ENCODE assay signal across 1 cellular context in genomic region chr16:13852827-13853226, GRCh38.
TF ChIP-seq lines count a peak whose summit lies in the region.

No MANE protein-coding gene starts in this region.

TF ChIP-seq in K562, 482 proteins besides CTCF, POLR2A, EP300 and RAD21:
- TF ChIP-seq ZFP91 (CRISPR knock-in tag; IDR thresholded peaks at IDR 0.05) (no peak), ETS1 (conservative IDR thresholded peaks at IDR 0.05; ENCODE audit: control insufficient read depth, low read depth, low read length) (no peak), SAFB2 (IDR thresholded peaks at IDR 0.05; ENCODE audit: borderline replicate concordance, low read depth, low read length, severe bottlenecking) (no peak), ZMIZ1 (IDR thresholded peaks at IDR 0.05; ENCODE audit: low read depth in 2 of 2, low read length in 2 of 2) (no peak), HNRNPH1 (optimal IDR thresholded peaks at IDR 0.05; ENCODE audit: low read depth, low read length) (no peak), FOXA1 (IDR thresholded peaks at IDR 0.05; ENCODE audit: borderline replicate concordance) (no peak), ZFP30 (CRISPR knock-in tag; IDR thresholded peaks at IDR 0.05; ENCODE audit: borderline replicate concordance) (no peak), CXXC5 (CRISPR knock-in tag; IDR thresholded peaks at IDR 0.05) (no peak), MAFG (tag; conservative IDR thresholded peaks at IDR 0.05) (peak; percentile 54), ZFP1 (CRISPR knock-in tag; IDR thresholded peaks at IDR 0.05) (no peak), BHLHE40 (IDR thresholded peaks at IDR 0.05; ENCODE audit: low read length) (no peak), XRCC5 (IDR thresholded peaks at IDR 0.05; ENCODE audit: low read depth, low read length) (no peak), BMI1 (IDR thresholded peaks at IDR 0.05; ENCODE audit: low read length) (no peak), FOXK1 (CRISPR knock-in tag; IDR thresholded peaks at IDR 0.05; ENCODE audit: borderline replicate concordance) (no peak), CHD1 (IDR thresholded peaks at IDR 0.05; ENCODE audit: low read length) (no peak), KLF13 (tag; IDR thresholded peaks at IDR 0.05; ENCODE audit: borderline replicate concordance, low read depth) (no peak), NFE2 (IDR thresholded peaks at IDR 0.05; ENCODE audit: low read depth) (no peak), GABPB1 (CRISPR knock-in tag; IDR thresholded peaks at IDR 0.05) (no peak), CREB1 (IDR thresholded peaks at IDR 0.05) (no peak), CREB1 (CRISPR knock-in tag; IDR thresholded peaks at IDR 0.05) (no peak), MCM3 (IDR thresholded peaks at IDR 0.05) (no peak), SRSF1 (IDR thresholded peaks at IDR 0.05; ENCODE audit: low read depth, low read length) (no peak), ZNF316 (IDR thresholded peaks at IDR 0.05) (peak; percentile 79), NELFE (IDR thresholded peaks at IDR 0.05; ENCODE audit: insufficient read depth, insufficient read length) (no peak), FOXJ3 (CRISPR knock-in tag; IDR thresholded peaks at IDR 0.05) (no peak), MAFF (IDR thresholded peaks at IDR 0.05; ENCODE audit: low read length) (peak; percentile 45), C11orf30 (IDR thresholded peaks at IDR 0.05; ENCODE audit: low read depth) (peak; percentile 48; the same call in 1 of the 2 replicates), POLR2AphosphoS2 (IDR thresholded peaks at IDR 0.05; ENCODE audit: low read length) (no peak), TCFL5 (CRISPR knock-in tag; conservative IDR thresholded peaks at IDR 0.05) (no peak), SRSF3 (IDR thresholded peaks at IDR 0.05; ENCODE audit: insufficient read depth, low read length) (no peak), PHF21A (IDR thresholded peaks at IDR 0.05; ENCODE audit: borderline replicate concordance, low read depth) (no peak)
- TF ChIP-seq, protein P1, sequence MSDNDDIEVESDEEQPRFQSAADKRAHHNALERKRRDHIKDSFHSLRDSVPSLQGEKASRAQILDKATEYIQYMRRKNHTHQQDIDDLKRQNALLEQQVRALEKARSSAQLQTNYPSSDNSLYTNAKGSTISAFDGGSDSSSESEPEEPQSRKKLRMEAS (CRISPR knock-in tag; IDR thresholded peaks at IDR 0.05), result no peak
- TF ChIP-seq, protein P2, sequence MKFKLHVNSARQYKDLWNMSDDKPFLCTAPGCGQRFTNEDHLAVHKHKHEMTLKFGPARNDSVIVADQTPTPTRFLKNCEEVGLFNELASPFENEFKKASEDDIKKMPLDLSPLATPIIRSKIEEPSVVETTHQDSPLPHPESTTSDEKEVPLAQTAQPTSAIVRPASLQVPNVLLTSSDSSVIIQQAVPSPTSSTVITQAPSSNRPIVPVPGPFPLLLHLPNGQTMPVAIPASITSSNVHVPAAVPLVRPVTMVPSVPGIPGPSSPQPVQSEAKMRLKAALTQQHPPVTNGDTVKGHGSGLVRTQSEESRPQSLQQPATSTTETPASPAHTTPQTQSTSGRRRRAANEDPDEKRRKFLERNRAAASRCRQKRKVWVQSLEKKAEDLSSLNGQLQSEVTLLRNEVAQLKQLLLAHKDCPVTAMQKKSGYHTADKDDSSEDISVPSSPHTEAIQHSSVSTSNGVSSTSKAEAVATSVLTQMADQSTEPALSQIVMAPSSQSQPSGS (CRISPR knock-in tag; IDR thresholded peaks at IDR 0.05), result no peak
- TF ChIP-seq, protein P3, sequence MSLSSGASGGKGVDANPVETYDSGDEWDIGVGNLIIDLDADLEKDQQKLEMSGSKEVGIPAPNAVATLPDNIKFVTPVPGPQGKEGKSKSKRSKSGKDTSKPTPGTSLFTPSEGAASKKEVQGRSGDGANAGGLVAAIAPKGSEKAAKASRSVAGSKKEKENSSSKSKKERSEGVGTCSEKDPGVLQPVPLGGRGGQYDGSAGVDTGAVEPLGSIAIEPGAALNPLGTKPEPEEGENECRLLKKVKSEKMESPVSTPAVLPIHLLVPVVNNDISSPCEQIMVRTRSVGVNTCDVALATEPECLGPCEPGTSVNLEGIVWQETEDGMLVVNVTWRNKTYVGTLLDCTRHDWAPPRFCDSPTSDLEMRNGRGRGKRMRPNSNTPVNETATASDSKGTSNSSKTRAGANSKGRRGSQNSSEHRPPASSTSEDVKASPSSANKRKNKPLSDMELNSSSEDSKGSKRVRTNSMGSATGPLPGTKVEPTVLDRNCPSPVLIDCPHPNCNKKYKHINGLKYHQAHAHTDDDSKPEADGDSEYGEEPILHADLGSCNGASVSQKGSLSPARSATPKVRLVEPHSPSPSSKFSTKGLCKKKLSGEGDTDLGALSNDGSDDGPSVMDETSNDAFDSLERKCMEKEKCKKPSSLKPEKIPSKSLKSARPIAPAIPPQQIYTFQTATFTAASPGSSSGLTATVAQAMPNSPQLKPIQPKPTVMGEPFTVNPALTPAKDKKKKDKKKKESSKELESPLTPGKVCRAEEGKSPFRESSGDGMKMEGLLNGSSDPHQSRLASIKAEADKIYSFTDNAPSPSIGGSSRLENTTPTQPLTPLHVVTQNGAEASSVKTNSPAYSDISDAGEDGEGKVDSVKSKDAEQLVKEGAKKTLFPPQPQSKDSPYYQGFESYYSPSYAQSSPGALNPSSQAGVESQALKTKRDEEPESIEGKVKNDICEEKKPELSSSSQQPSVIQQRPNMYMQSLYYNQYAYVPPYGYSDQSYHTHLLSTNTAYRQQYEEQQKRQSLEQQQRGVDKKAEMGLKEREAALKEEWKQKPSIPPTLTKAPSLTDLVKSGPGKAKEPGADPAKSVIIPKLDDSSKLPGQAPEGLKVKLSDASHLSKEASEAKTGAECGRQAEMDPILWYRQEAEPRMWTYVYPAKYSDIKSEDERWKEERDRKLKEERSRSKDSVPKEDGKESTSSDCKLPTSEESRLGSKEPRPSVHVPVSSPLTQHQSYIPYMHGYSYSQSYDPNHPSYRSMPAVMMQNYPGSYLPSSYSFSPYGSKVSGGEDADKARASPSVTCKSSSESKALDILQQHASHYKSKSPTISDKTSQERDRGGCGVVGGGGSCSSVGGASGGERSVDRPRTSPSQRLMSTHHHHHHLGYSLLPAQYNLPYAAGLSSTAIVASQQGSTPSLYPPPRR (CRISPR knock-in tag; IDR thresholded peaks at IDR 0.05; ENCODE audit: borderline replicate concordance), result no peak
- TF ChIP-seq, protein P4, sequence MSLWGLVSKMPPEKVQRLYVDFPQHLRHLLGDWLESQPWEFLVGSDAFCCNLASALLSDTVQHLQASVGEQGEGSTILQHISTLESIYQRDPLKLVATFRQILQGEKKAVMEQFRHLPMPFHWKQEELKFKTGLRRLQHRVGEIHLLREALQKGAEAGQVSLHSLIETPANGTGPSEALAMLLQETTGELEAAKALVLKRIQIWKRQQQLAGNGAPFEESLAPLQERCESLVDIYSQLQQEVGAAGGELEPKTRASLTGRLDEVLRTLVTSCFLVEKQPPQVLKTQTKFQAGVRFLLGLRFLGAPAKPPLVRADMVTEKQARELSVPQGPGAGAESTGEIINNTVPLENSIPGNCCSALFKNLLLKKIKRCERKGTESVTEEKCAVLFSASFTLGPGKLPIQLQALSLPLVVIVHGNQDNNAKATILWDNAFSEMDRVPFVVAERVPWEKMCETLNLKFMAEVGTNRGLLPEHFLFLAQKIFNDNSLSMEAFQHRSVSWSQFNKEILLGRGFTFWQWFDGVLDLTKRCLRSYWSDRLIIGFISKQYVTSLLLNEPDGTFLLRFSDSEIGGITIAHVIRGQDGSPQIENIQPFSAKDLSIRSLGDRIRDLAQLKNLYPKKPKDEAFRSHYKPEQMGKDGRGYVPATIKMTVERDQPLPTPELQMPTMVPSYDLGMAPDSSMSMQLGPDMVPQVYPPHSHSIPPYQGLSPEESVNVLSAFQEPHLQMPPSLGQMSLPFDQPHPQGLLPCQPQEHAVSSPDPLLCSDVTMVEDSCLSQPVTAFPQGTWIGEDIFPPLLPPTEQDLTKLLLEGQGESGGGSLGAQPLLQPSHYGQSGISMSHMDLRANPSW (CRISPR knock-in tag; IDR thresholded peaks at IDR 0.05), result no peak
- TF ChIP-seq, protein P5, sequence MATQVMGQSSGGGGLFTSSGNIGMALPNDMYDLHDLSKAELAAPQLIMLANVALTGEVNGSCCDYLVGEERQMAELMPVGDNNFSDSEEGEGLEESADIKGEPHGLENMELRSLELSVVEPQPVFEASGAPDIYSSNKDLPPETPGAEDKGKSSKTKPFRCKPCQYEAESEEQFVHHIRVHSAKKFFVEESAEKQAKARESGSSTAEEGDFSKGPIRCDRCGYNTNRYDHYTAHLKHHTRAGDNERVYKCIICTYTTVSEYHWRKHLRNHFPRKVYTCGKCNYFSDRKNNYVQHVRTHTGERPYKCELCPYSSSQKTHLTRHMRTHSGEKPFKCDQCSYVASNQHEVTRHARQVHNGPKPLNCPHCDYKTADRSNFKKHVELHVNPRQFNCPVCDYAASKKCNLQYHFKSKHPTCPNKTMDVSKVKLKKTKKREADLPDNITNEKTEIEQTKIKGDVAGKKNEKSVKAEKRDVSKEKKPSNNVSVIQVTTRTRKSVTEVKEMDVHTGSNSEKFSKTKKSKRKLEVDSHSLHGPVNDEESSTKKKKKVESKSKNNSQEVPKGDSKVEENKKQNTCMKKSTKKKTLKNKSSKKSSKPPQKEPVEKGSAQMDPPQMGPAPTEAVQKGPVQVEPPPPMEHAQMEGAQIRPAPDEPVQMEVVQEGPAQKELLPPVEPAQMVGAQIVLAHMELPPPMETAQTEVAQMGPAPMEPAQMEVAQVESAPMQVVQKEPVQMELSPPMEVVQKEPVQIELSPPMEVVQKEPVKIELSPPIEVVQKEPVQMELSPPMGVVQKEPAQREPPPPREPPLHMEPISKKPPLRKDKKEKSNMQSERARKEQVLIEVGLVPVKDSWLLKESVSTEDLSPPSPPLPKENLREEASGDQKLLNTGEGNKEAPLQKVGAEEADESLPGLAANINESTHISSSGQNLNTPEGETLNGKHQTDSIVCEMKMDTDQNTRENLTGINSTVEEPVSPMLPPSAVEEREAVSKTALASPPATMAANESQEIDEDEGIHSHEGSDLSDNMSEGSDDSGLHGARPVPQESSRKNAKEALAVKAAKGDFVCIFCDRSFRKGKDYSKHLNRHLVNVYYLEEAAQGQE (CRISPR knock-in tag; IDR thresholded peaks at IDR 0.05; ENCODE audit: low read depth), result no peak
